ENCODE assay signal across 9 cellular contexts in the genomic region with DNA sequence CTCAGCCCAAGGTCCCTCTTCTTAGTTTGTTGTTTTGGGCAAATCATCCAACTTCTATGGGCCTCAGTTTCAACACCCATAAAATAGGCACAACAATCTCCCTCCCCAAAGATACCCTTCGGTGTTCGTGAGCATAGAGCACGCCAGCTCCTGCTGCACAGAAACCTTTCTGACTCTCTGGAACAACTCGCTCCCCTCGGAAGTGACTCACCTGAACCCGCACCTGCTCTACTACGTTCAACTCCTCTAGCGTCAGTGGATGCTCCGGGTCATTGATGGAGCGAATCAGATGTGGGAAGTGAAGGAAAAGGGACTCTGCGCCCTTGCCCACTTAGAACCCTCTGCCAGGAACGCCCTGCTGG. TPM values are rescaled to one million over a fixed set of nuclear protein-coding genes. Genes with fewer than 3 reads are reported as not detected.
DNase-seq lines count a peak whose midpoint lies in the region; ATAC-seq and TF ChIP-seq lines count a peak whose summit lies in the region.
"Had no signal": no experiment of that assay in that cellular context is flagged by ENCODE, and none has a peak within 500 bp of the region (broad histone marks: within the 10 kb centered on the region; RNA-seq: fewer than 3 reads in every experiment).

No MANE protein-coding gene starts in this region.

- no peaks in the 10 kb centered on the region for H3K36me3 ChIP-seq in Caco-2 (ENCODE audit: control insufficient read depth, insufficient read depth, low read length)

- no peaks in the 10 kb centered on the region for H3K9me3 ChIP-seq in Caco-2

- H3K9me3 Mint-ChIP-seq in Caco-2 (ENCODE audit: unreplicated experiment) = no peaks in the 10 kb centered on the region

- H3K4me1 Mint-ChIP-seq in Caco-2 (ENCODE audit: low read depth, unreplicated experiment) = peaks cover 19% of the 10 kb centered on the region

- peaks cover 17% of the 10 kb centered on the region for H3K36me3 Mint-ChIP-seq in Caco-2 (ENCODE audit: insufficient read depth, unreplicated experiment)

- TF ChIP-seq CTCF in Caco-2 (IDR thresholded peaks at IDR 0.05; ENCODE audit: insufficient read depth in 1 of 2, low read depth in 1 of 2, low read length in 1 of 2, severe bottlenecking in 1 of 2, unreplicated experiment in 1 of 2) (no peak), fibroblast of the aortic adventitia (IDR thresholded peaks at IDR 0.05; ENCODE audit: insufficient read depth, low read length) (no peak), GM13977 (IDR thresholded peaks at IDR 0.05; ENCODE audit: extremely low read depth, insufficient read depth, missing control alignments) (no peak)

- H3K4me3 Mint-ChIP-seq in Caco-2 (ENCODE audit: unreplicated experiment) = peak overlapping the region; percentile 94

- POLR2A ChIA-PET in Caco-2 (lab: Charles Lee) = no interaction called here

- peaks cover 8% of the 10 kb centered on the region for H3K4me1 ChIP-seq in Caco-2

- in situ Hi-C loops in GM13977 (cut with MboI; ENCODE audit: low pct_unique_long_range_greater_than_20kb, low sequenced_read_pairs, unreplicated experiment) = no loop called here

- H3K4me3 ChIP-seq in Caco-2 (ENCODE audit: low read depth, low read length) = peak overlapping the region; percentile 81
- H3K4me3 ChIP-seq in fibroblast of the aortic adventitia (ENCODE audit: low read depth, low read length) = peak overlapping the region; percentile 99
- peak overlapping the region; percentile 79 for H3K4me3 ChIP-seq in skeletal muscle cell (ENCODE audit: low read depth, low read length)

- H3K27ac Mint-ChIP-seq in Caco-2 (ENCODE audit: unreplicated experiment) = peak overlapping the region; percentile 88

- ATAC-seq in HG03060 (IDR thresholded peaks at IDR 0.05; ENCODE audit: low read depth, unreplicated experiment) = peak; percentile 7

- intact Hi-C loops in Caco-2 (cut with micrococcal nuclease; ENCODE audit: unreplicated experiment) = no loop called here

- CTCF ChIA-PET in Caco-2 (lab: Charles Lee) = interaction anchor here (1.2 kb wide), 1 partner anchor 38 kb away, joined by 3 read pairs; no protein-coding TSS in a partner anchor

- no peaks in the 10 kb centered on the region for H3K27me3 ChIP-seq in Caco-2 (replicated peaks; ENCODE audit: control insufficient read depth, insufficient read depth, low read length)

- DNase-seq in Caco-2 (no peak), fibroblast of the aortic adventitia (ENCODE audit: low read depth) (no peak), skeletal muscle cell (ENCODE audit: low read depth) (no peak), GM13977 (ENCODE audit: low spot score) (no peak), DMS153 treated with DMSO at 0.1 percent for 48 hours (lab: John Stamatoyannopoulos, UW; ENCODE audit: unreplicated experiment) (no peak)
- DNase-seq in activated CD4-positive, alpha-beta T cell treated with anti-CD3 and anti-CD28 coated beads, Interleukin-2, amount 50 U/mL, for 48 hours = peak; percentile 58 to 63
- no peak for DNase-seq in effector CD8-positive, alpha-beta T cell (lab: John Stamatoyannopoulos, UW)

- BruUV-seq in Caco-2 (replicated peaks; lab: Mats Ljungman, UMichigan) = TSS peak; percentile 66

- no peaks in the 10 kb centered on the region for H3K27me3 Mint-ChIP-seq in Caco-2 (ENCODE audit: insufficient read depth, unreplicated experiment)

RNA-seq across cellular contexts. Expression of gene CIAO2B, which starts 0.4 kb away (rescaled TPM):
- total RNA-seq in Caco-2 (2022) (117 and 119 TPM in 2 replicates), fibroblast of the aortic adventitia (ENCODE audit: low replicate concordance) (12.8 and 109 TPM in 2 replicates)

RNA-seq across cellular contexts. Expression of gene CES2, which starts 1.6 kb away (rescaled TPM):
- 45.5 and 48.4 TPM in 2 replicates for total RNA-seq in Caco-2 (2022)
- 28.3 and 37.6 TPM in 2 replicates for total RNA-seq in fibroblast of the aortic adventitia (ENCODE audit: low replicate concordance)

RNA-seq across cellular contexts. Expression of gene RRAD, which starts 8.4 kb away (rescaled TPM):
- total RNA-seq in Caco-2 (2022) = 0.53 and 1.1 TPM in 2 replicates
- 0.72 and 3.8 TPM in 2 replicates for total RNA-seq in fibroblast of the aortic adventitia (ENCODE audit: low replicate concordance)
- total RNA-seq: HT1080 had no signal

RNA-seq across cellular contexts. Expression of gene CDH16, which starts 15.1 kb away (rescaled TPM):
- total RNA-seq in Caco-2 (2022) = 0.48 and 0.81 TPM in 2 replicates
- not detected in 2 replicates for total RNA-seq in fibroblast of the aortic adventitia (ENCODE audit: low replicate concordance)
- total RNA-seq: HT1080 had no signal

RNA-seq across cellular contexts. Expression of gene CES3, which starts 27.3 kb away (rescaled TPM):
- total RNA-seq in Caco-2 (2022) (0.79 and 0.95 TPM in 2 replicates), fibroblast of the aortic adventitia (ENCODE audit: low replicate concordance) (0.54 TPM in 1 of 2 replicates, not detected in the other)

Comparison
In these comparisons a context has a peak if more than half of its experiments do, and no peak if none do; other contexts are left out.
1. DNase-seq: peak in activated CD4-positive, alpha-beta T cell treated with anti-CD3 and anti-CD28 coated beads, Interleukin-2, amount 50 U/mL, for 48 hours (2 of 2); none in Caco-2 (0 of 2), fibroblast of the aortic adventitia (single experiment), skeletal muscle cell (single experiment), effector CD8-positive, alpha-beta T cell (single experiment), GM13977 (single experiment) and DMS153 treated with DMSO at 0.1 percent for 48 hours (single experiment).
2. Peak in every context shown above with its lines, with median percentiles within 50 percentile points of each other: H3K4me3 ChIP-seq.